Comparison of ENCODE assay signal across 8 cellular contexts in the genomic region with DNA sequence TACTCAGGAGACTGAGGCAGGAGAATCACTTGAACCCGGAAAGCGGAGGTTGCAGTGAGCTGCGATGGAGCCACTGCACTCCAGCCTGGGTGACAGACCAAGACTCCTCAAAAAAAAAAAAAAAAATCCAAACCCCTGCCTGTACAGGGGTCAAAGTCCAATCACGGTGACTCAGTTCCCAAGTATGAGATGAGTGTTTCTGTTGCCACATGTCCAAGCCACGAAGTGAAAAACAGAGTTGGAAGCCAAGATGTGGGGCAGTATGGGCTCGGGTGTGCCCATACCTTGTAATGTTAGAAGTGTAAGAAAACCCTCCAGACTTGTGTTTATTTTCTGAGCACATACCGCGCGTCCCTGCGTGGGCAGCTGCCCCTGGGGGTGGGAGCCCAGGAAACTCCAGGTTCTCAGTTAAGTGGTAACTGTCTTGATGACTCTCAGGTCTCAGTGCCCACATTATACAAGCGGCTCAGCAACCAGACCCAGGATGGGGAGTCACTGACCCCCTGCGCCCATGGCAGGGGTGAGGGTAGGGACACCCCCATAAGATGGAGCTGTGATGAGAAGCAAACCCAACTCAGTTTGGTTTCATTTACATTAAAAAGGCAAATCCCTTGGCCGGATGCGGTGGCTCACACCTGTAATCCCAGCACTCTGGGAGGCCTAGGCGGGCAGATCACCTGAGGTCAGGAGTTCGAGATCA. TPM values are rescaled to one million over a fixed set of nuclear protein-coding genes. Genes with fewer than 3 reads are reported as not detected.
DNase-seq lines count a peak whose midpoint lies in the region; ATAC-seq, FAIRE-seq and TF ChIP-seq lines count a peak whose summit lies in the region.

No MANE protein-coding gene starts in this region.

- H3K9me3 Mint-ChIP-seq in stimulated activated memory B cell treated with anti-CD40 and anti-IgM and Interleukin-4, amounts not matched to agents 10 μg/mL and 1 μg/mL and 100 μg/mL, for 72 hours: peaks cover 2% of the 10 kb centered on the region

- in situ Hi-C loops in GM12878 (cut with MboI): no loop called here

- H3K36me3 ChIP-seq in Peyer's patch: peaks cover 0 to 25% (median 0%) of the 10 kb centered on the region in 3 donors
- peaks cover 0 to 5% of the 10 kb centered on the region in 2 experiments; a peak in 2 of 4 replicates for H3K36me3 ChIP-seq in GM12878 (ENCODE audit: control insufficient read depth in 2 of 2, insufficient read depth in 2 of 2, low read length in 1 of 2)
- peaks cover 0 to 15% (median 7%) of the 10 kb centered on the region in 4 donors for H3K36me3 ChIP-seq in right lobe of liver

- H3K4me3 Mint-ChIP-seq in stimulated activated memory B cell treated with anti-CD40 and anti-IgM and Interleukin-4, amounts not matched to agents 10 μg/mL and 1 μg/mL and 100 μg/mL, for 72 hours: peak overlapping the region; percentile 73

- no TSS peak for BruUV-seq in GM12878 (replicated peaks; lab: Mats Ljungman, UMichigan)

- H3K4me1 ChIP-seq in Peyer's patch: peaks cover 4 to 81% (median 31%) of the 10 kb centered on the region in 4 donors
- H3K4me1 ChIP-seq in GM12878 (ENCODE audit: control insufficient read depth, insufficient read depth, low read length): peaks cover 36% of the 10 kb centered on the region
- H3K4me1 ChIP-seq in right lobe of liver: peaks cover 2 to 47% (median 23%) of the 10 kb centered on the region in 4 donors

- H3K9me3 ChIP-seq in Peyer's patch: no peaks in the 10 kb centered on the region
- no peaks in the 10 kb centered on the region; the same call in 2 of the 3 replicates for H3K9me3 ChIP-seq in GM12878 (replicated peaks; ENCODE audit: control insufficient read depth, insufficient read depth, low read length)
- no peaks in the 10 kb centered on the region for H3K9me3 ChIP-seq in right lobe of liver

- FAIRE-seq in GM12878 (lab: Jason Lieb, UNC) (no peak), GM19239 (lab: Jason Lieb, UNC) (no peak)

- H3K4me1 Mint-ChIP-seq in stimulated activated memory B cell treated with anti-CD40 and anti-IgM and Interleukin-4, amounts not matched to agents 10 μg/mL and 1 μg/mL and 100 μg/mL, for 72 hours: peaks cover 64% of the 10 kb centered on the region

- H3K27ac Mint-ChIP-seq in stimulated activated memory B cell treated with anti-CD40 and anti-IgM and Interleukin-4, amounts not matched to agents 10 μg/mL and 1 μg/mL and 100 μg/mL, for 72 hours: peak overlapping the region; percentile 90

- no peak overlapping the region for H2AFZ ChIP-seq in GM12878 (ENCODE audit: control insufficient read depth, low read depth, low read length)

- peaks cover 9% of the 10 kb centered on the region for H3K79me2 ChIP-seq in GM12878 (ENCODE audit: control insufficient read depth, insufficient read depth, low read length)

- RAD21 ChIA-PET in GM12878 (lab: Charles Lee; ENCODE audit: unreplicated experiment): interaction anchor here (0.7 to 2.7 kb wide), 9 partner anchors 12 to 157 kb away, joined by 3 to 13 read pairs (median 3); a partner anchor contains a TSS

- POLR2A ChIA-PET in GM12878 (lab: Charles Lee): interaction anchor here (0.5 to 4.0 kb wide), 16 partner anchors 9 to 120 kb away, joined by 3 to 45 read pairs (median 5); a partner anchor contains a TSS

- no peaks in the 10 kb centered on the region; the same call in 1 of the 2 replicates for H4K20me1 ChIP-seq in GM12878 (ENCODE audit: control insufficient read depth, insufficient read depth)

- H3K4me3 ChIP-seq in Peyer's patch: peak overlapping the region in 2 of 4 donors; percentile 15 to 94
- no peak overlapping the region for H3K4me3 ChIP-seq in GM12878
- no peak overlapping the region for H3K4me3 ChIP-seq in right lobe of liver

- H3K27me3 ChIP-seq in Peyer's patch: no peaks in the 10 kb centered on the region
- no peaks in the 10 kb centered on the region for H3K27me3 ChIP-seq in GM12878 (replicated peaks in 1 of 2; ENCODE audit: control insufficient read depth in 2 of 2, insufficient read depth in 2 of 2, low read length in 1 of 2)
- H3K27me3 ChIP-seq in right lobe of liver: no peaks in the 10 kb centered on the region

- H3K27ac ChIP-seq in Peyer's patch: peak overlapping the region; percentile 79 to 100 (median 99)
- H3K27ac ChIP-seq in GM12878 (ENCODE audit: control insufficient read depth, insufficient read depth): peak overlapping the region; percentile 90
- H3K27ac ChIP-seq in right lobe of liver: peak overlapping the region; percentile 80 to 89 (median 83)

- peak in 1 of 3 donors; percentile 87 for DNase-seq in Peyer's patch
- DNase-seq in GM12878 (ENCODE audit: low read depth, low spot score): peak; percentile 93
- no peak for DNase-seq in right lobe of liver
- no peak for DNase-seq in GM19239 (ENCODE audit: insufficient read length, low spot score)
- no peak for DNase-seq in SK-N-DZ (ENCODE audit: low spot score)

- peak overlapping the region; percentile 86 for H3K4me2 ChIP-seq in GM12878 (ENCODE audit: control insufficient read depth, insufficient read depth)

- H3K36me3 Mint-ChIP-seq in stimulated activated memory B cell treated with anti-CD40 and anti-IgM and Interleukin-4, amounts not matched to agents 10 μg/mL and 1 μg/mL and 100 μg/mL, for 72 hours: peaks cover 16% of the 10 kb centered on the region

- intact Hi-C loops in GM12878 (cut with micrococcal nuclease; ENCODE audit: unreplicated experiment): loop anchor here (2.0 to 5.0 kb wide), 5 partner anchors 26 to 140 kb away; a partner anchor contains a TSS
- intact Hi-C loops in right lobe of liver (cut with DNase I): no loop called here

- TF ChIP-seq CTCF in Peyer's patch (IDR thresholded peaks at IDR 0.05): no peak
- no peak for TF ChIP-seq CTCF in GM12878 (IDR thresholded peaks at IDR 0.05 in 2 of 3, conservative IDR thresholded peaks at IDR 0.05 in 1 of 3; ENCODE audit: control insufficient read depth in 2 of 3, extremely low read depth in 1 of 3, insufficient read depth in 1 of 3, low read depth in 3 of 3, low read length in 3 of 3)
- no peak for TF ChIP-seq CTCF in right lobe of liver (IDR thresholded peaks at IDR 0.05)

- 1% methylated on average over 16 of the region's 16 CpGs for WGBS in GM12878 (ENCODE audit: insufficient coverage, insufficient replicate concordance, low lambda C conversion rate, missing lambda C conversion rate)
- WGBS in right lobe of liver (ENCODE audit: insufficient coverage, low coverage, low lambda C conversion rate, missing lambda C conversion rate): 44% methylated on average over 10 of the region's 16 CpGs

- TF ChIP-seq EP300 in GM12878 (IDR thresholded peaks at IDR 0.05; ENCODE audit: borderline replicate concordance in 1 of 2, control insufficient read depth in 1 of 2, low read depth in 2 of 2, low read length in 2 of 2): peak; percentile 53 to 89; a peak in 3 of 4 replicates

- CTCF ChIA-PET in GM12878 (lab: Yijun Ruan, JAX): interaction anchor here (0.6 to 1.5 kb wide), 7 partner anchors 11 to 164 kb away, joined by 3 to 6 read pairs (median 3); a partner anchor contains a TSS

- SMC1A ChIA-PET in GM12878 (lab: Charles Lee; ENCODE audit: uncharacterized antibody, unreplicated experiment): interaction anchor here (0.5 to 2.0 kb wide), 12 partner anchors 8 to 90 kb away, joined by 3 to 12 read pairs (median 4); a partner anchor contains a TSS

- peak in 1 of 2 donors; percentile 30 for TF ChIP-seq POLR2A in Peyer's patch (IDR thresholded peaks at IDR 0.05)
- no peak for TF ChIP-seq POLR2A in GM12878 (IDR thresholded peaks at IDR 0.05; ENCODE audit: low read depth, low read length)
- TF ChIP-seq POLR2A in right lobe of liver (IDR thresholded peaks at IDR 0.05): no peak

- no peak for TF ChIP-seq RAD21 in GM12878 (IDR thresholded peaks at IDR 0.05; ENCODE audit: insufficient read depth, low read depth, low read length)

- H3K27me3 Mint-ChIP-seq in stimulated activated memory B cell treated with anti-CD40 and anti-IgM and Interleukin-4, amounts not matched to agents 10 μg/mL and 1 μg/mL and 100 μg/mL, for 72 hours: no peaks in the 10 kb centered on the region

- peak overlapping the region; percentile 49; the same call in 1 of the 2 replicates for H3K9ac ChIP-seq in GM12878 (ENCODE audit: control insufficient read depth, insufficient read depth, low read length)

- ATAC-seq in GM18517 (IDR thresholded peaks at IDR 0.05; ENCODE audit: unreplicated experiment): peak; percentile 31
- peak; percentile 55 for ATAC-seq in GM12878
- peak in 1 of 4 donors; percentile 5 for ATAC-seq in right lobe of liver
- peak; percentile 6 for ATAC-seq in stimulated activated memory B cell treated with anti-CD40 and anti-IgM and Interleukin-4, amounts not matched to agents 10 μg/mL and 1 μg/mL and 100 μg/mL, for 72 hours
- ATAC-seq in GM19328 (IDR thresholded peaks at IDR 0.05; ENCODE audit: unreplicated experiment): no peak

RNA-seq across cellular contexts. Expression of a gene that starts 1.2 kb away (rescaled TPM):
- 100 to 1,000 TPM; 258 to 493 (median 326) TPM for total RNA-seq in Peyer's patch
- total RNA-seq in GM12878 (2013; cell fraction: nucleolus; rRNA removed): 30.7 and 37.1 TPM in 2 replicates
- total RNA-seq in GM12878 (2014; rRNA removed): 325 and 388 TPM in 2 replicates
- total RNA-seq in GM12878 (2014; rRNA removed; fragmentation: Illumina TruSeq; extraction: Trizol): 185 and 204 TPM in 2 replicates
- 305 and 316 TPM in 2 replicates for total RNA-seq in GM12878 (2021)
- 143 TPM for polyA plus RNA-seq in GM12878 (2011; ENCODE audit: low read depth)
- 171 and 289 TPM in 2 replicates for polyA plus RNA-seq in GM12878 (2011; rRNA removed)
- 532 and 769 TPM in 2 replicates for polyA plus RNA-seq in GM12878 (2011; cell fraction: cytosol; rRNA removed)
- 455 and 480 TPM in 2 replicates for polyA plus RNA-seq in GM12878 (2011; cell fraction: nucleus; rRNA removed)
- polyA plus RNA-seq in GM12878 (2012): 460 and 464 TPM in 2 replicates
- polyA plus RNA-seq in GM12878 (2014; fragmentation: Illumina TruSeq; extraction: Trizol): 144 and 257 TPM in 2 replicates
- 10 to 100 TPM; 33.3 to 99.6 TPM for polyA plus RNA-seq in GM12878 (2014; fragmentation: Nextera tagmentation; extraction: Ambion mirVana)
- polyA plus RNA-seq in GM12878 (2014; rRNA removed): 749 and 807 TPM in 2 replicates
- polyA plus RNA-seq in GM12878 (2016; fragmentation: Nextera tagmentation; extraction: Ambion mirVana): 100 to 1,000 TPM; 534 to 574 TPM
- 134 and 182 TPM in 2 replicates for polyA minus RNA-seq in GM12878 (2011; rRNA and poly(A)+ RNA removed)
- 111 and 122 TPM in 2 replicates for polyA minus RNA-seq in GM12878 (2011; cell fraction: cytosol; rRNA and poly(A)+ RNA removed)
- polyA minus RNA-seq in GM12878 (2011; cell fraction: nucleus; rRNA and poly(A)+ RNA removed): 39.3 and 60.3 TPM in 2 replicates
- 100 to 1,000 TPM; 204 to 389 (median 212) TPM for total RNA-seq in right lobe of liver
- 781 and 852 TPM in 2 replicates for polyA plus RNA-seq in SK-N-DZ (2014; cell fraction: cytosol; rRNA removed)
- 522 and 693 TPM in 2 replicates for polyA plus RNA-seq in SK-N-DZ (2014; cell fraction: nucleus; rRNA removed)

RNA-seq across cellular contexts. Expression of a gene that starts 7.4 kb away (rescaled TPM):
- total RNA-seq in Peyer's patch (100 to 1,000 TPM in 2 of 4 donors, 10 to 100 TPM in 2; 74.3 to 107 (median 96.9) TPM), GM12878 (2014; rRNA removed) (194 and 207 TPM in 2 replicates), GM12878 (2014; rRNA removed; fragmentation: Illumina TruSeq; extraction: Trizol) (78.7 and 85.5 TPM in 2 replicates), GM12878 (2021) (243 and 250 TPM in 2 replicates), right lobe of liver (100 to 1,000 TPM; 112 to 256 (median 131) TPM)
- 37.4 and 46.6 TPM in 2 replicates for total RNA-seq in GM12878 (2013; cell fraction: nucleolus; rRNA removed)
- polyA plus RNA-seq in GM12878 (2011; ENCODE audit: low read depth): 54.0 TPM
- polyA plus RNA-seq in GM12878 (2011; rRNA removed) (92.4 and 192 TPM in 2 replicates), GM12878 (2014; fragmentation: Illumina TruSeq; extraction: Trizol) (10.0 and 142 TPM in 2 replicates), GM12878 (2014; fragmentation: Nextera tagmentation; extraction: Ambion mirVana) (10 to 100 TPM in 1 of 2 experiments, 1 to 10 TPM in 1; 4.0 to 17.0 TPM), GM12878 (2014; rRNA removed) (367 and 444 TPM in 2 replicates), GM12878 (2016; fragmentation: Nextera tagmentation; extraction: Ambion mirVana) (100 to 1,000 TPM; 460 to 487 TPM)
- 220 and 291 TPM in 2 replicates for polyA plus RNA-seq in GM12878 (2011; cell fraction: cytosol; rRNA removed)
- 162 and 168 TPM in 2 replicates for polyA plus RNA-seq in GM12878 (2011; cell fraction: nucleus; rRNA removed)
- polyA plus RNA-seq in GM12878 (2012): 184 and 198 TPM in 2 replicates
- polyA minus RNA-seq in GM12878 (2011; rRNA and poly(A)+ RNA removed): 76.9 and 101 TPM in 2 replicates
- polyA minus RNA-seq in GM12878 (2011; cell fraction: cytosol; rRNA and poly(A)+ RNA removed): 70.2 and 78.0 TPM in 2 replicates
- polyA minus RNA-seq in GM12878 (2011; cell fraction: nucleus; rRNA and poly(A)+ RNA removed): 29.5 and 49.3 TPM in 2 replicates
- 240 and 311 TPM in 2 replicates for polyA plus RNA-seq in SK-N-DZ (2014; cell fraction: cytosol; rRNA removed)
- 150 and 168 TPM in 2 replicates for polyA plus RNA-seq in SK-N-DZ (2014; cell fraction: nucleus; rRNA removed)

RNA-seq across cellular contexts. Expression of a gene that starts 35.6 kb away (rescaled TPM):
- total RNA-seq in Peyer's patch (100 to 1,000 TPM in 2 of 4 donors, 10 to 100 TPM in 2; 82.6 to 187 (median 118) TPM), GM12878 (2014; rRNA removed) (116 and 146 TPM in 2 replicates), GM12878 (2014; rRNA removed; fragmentation: Illumina TruSeq; extraction: Trizol) (21.4 and 26.2 TPM in 2 replicates), GM12878 (2021) (142 and 151 TPM in 2 replicates), right lobe of liver (1 to 10 TPM; 4.2 to 10.0 (median 7.3) TPM)
- total RNA-seq in GM12878 (2013; cell fraction: nucleolus; rRNA removed): 190 and 196 TPM in 2 replicates
- 33.0 TPM for polyA plus RNA-seq in GM12878 (2011; ENCODE audit: low read depth)
- polyA plus RNA-seq in GM12878 (2011; rRNA removed) (20.8 and 53.2 TPM in 2 replicates), GM12878 (2014; fragmentation: Illumina TruSeq; extraction: Trizol) (1.4 and 9.8 TPM in 2 replicates), GM12878 (2014; fragmentation: Nextera tagmentation; extraction: Ambion mirVana) (1 to 10 TPM; 1.4 to 7.8 TPM), GM12878 (2014; rRNA removed) (96.0 and 125 TPM in 2 replicates), GM12878 (2016; fragmentation: Nextera tagmentation; extraction: Ambion mirVana) (10 to 100 TPM; 66.6 to 82.6 TPM)
- polyA plus RNA-seq in GM12878 (2011; cell fraction: cytosol; rRNA removed): 64.0 and 103 TPM in 2 replicates
- polyA plus RNA-seq in GM12878 (2011; cell fraction: nucleus; rRNA removed): 223 and 275 TPM in 2 replicates
- polyA plus RNA-seq in GM12878 (2012): 85.3 and 105 TPM in 2 replicates
- polyA minus RNA-seq in GM12878 (2011; rRNA and poly(A)+ RNA removed): 36.0 and 96.7 TPM in 2 replicates
- 45.4 and 45.7 TPM in 2 replicates for polyA minus RNA-seq in GM12878 (2011; cell fraction: cytosol; rRNA and poly(A)+ RNA removed)
- polyA minus RNA-seq in GM12878 (2011; cell fraction: nucleus; rRNA and poly(A)+ RNA removed): 32.4 and 52.2 TPM in 2 replicates
- 3.2 and 6.2 TPM in 2 replicates for polyA plus RNA-seq in SK-N-DZ (2014; cell fraction: cytosol; rRNA removed)
- polyA plus RNA-seq in SK-N-DZ (2014; cell fraction: nucleus; rRNA removed): 6.1 and 10.6 TPM in 2 replicates
